In genomic region chr1:18693256-18694098, GRCh38 we compare ENCODE assay signal across 22 cellular contexts.
DNase-seq lines count a peak whose midpoint lies in the region; ATAC-seq, FAIRE-seq and TF ChIP-seq lines count a peak whose summit lies in the region.
"Had no signal": no experiment of that assay in that cellular context is flagged by ENCODE, and none has a peak within 500 bp of the region (broad histone marks: within the 10 kb centered on the region; RNA-seq: fewer than 3 reads in every experiment).

No MANE protein-coding gene starts in this region.

- H3K4me2 ChIP-seq in keratinocyte (ENCODE audit: control insufficient read depth, extremely low read depth, insufficient read depth, low read depth, low read length) = peak overlapping the region; percentile 29
- H3K4me2 ChIP-seq: A549, KMS-11 had no signal

- DNase-seq in NCI-H2227 (lab: John Stamatoyannopoulos, UW; ENCODE audit: unreplicated experiment) = peak; percentile 29
- no peak for DNase-seq in NCI-H2227 treated with DMSO at 0.1 percent for 48 hours (lab: John Stamatoyannopoulos, UW)
- DNase-seq in WTC11 (ENCODE audit: low spot score) = peak; percentile 89
- no peak for DNase-seq in keratinocyte (ENCODE audit: low read depth, low spot score)
- DNase-seq in GM10266 (ENCODE audit: extremely low spot score) = no peak
- DNase-seq in stimulated activated CD4-positive, alpha-beta T cell treated with anti-CD3 and anti-CD28 coated beads, Interleukin-4, amount 100 ng/mL, for 24 hours = no peak
- DNase-seq: activated CD4-positive, alpha-beta T cell treated with anti-CD3 and anti-CD28 coated beads, Interleukin-2, amount 10 ng/mL, durations not matched to agents 24 days and 14 days; activated naive CD4-positive, alpha-beta T cell treated with anti-CD3 and anti-CD28 coated beads for 36 hours; DMS53; NCI-H345; posterior cingulate gyrus; stimulated activated naive CD4-positive, alpha-beta T cell treated with Interleukin-2 at 50 U/mL for 16 hours; T-helper 9 cell had no signal

- CTCF ChIA-PET in WTC11 (lab: Charles Lee) = interaction anchor here (0.7 to 2.6 kb wide), 26 partner anchors 10 to 279 kb away, joined by 3 to 42 read pairs (median 4); no protein-coding TSS in a partner anchor

- ATAC-seq in WTC11 = peak; percentile 95
- ATAC-seq in HG02588 (IDR thresholded peaks at IDR 0.05; ENCODE audit: unreplicated experiment) = no peak
- ATAC-seq in HG03159 (IDR thresholded peaks at IDR 0.05; ENCODE audit: unreplicated experiment) = no peak
- ATAC-seq: A549, left lobe of liver had no signal

- peaks cover 21% of the 10 kb centered on the region for H3K27me3 ChIP-seq in keratinocyte (ENCODE audit: control insufficient read depth, extremely low read depth, insufficient read depth, low read length)

- no peaks in the 10 kb centered on the region for H3K9me3 ChIP-seq in keratinocyte (ENCODE audit: control insufficient read depth, low read depth, low read length)
- H3K9me3 ChIP-seq: A549 had no signal

- no peaks in the 10 kb centered on the region for H3K9me3 Mint-ChIP-seq in WTC11
- H3K9me3 Mint-ChIP-seq: activated CD4-positive, alpha-beta T cell treated with anti-CD3 and anti-CD28 coated beads, Interleukin-2, amount 10 ng/mL, durations not matched to agents 24 days and 14 days; activated naive CD4-positive, alpha-beta T cell treated with anti-CD3 and anti-CD28 coated beads for 36 hours; type B pancreatic cell had no signal

- peak overlapping the region; percentile 69 for H3K4me3 Mint-ChIP-seq in WTC11
- H3K4me3 Mint-ChIP-seq: activated CD4-positive, alpha-beta T cell treated with anti-CD3 and anti-CD28 coated beads, Interleukin-2, amount 10 ng/mL, durations not matched to agents 24 days and 14 days; activated naive CD4-positive, alpha-beta T cell treated with anti-CD3 and anti-CD28 coated beads for 36 hours; type B pancreatic cell had no signal

- H3K27me3 Mint-ChIP-seq in WTC11 (ENCODE audit: low read depth) = peaks cover 33% of the 10 kb centered on the region

- 0 out of 2 replicates have a peak overlapping the region, but pooled peaks have one; percentile 41 for H3K27ac Mint-ChIP-seq in WTC11
- H3K27ac Mint-ChIP-seq: activated CD4-positive, alpha-beta T cell treated with anti-CD3 and anti-CD28 coated beads, Interleukin-2, amount 10 ng/mL, durations not matched to agents 24 days and 14 days; activated naive CD4-positive, alpha-beta T cell treated with anti-CD3 and anti-CD28 coated beads for 36 hours; type B pancreatic cell had no signal

- no peak overlapping the region for H2AFZ ChIP-seq in keratinocyte (ENCODE audit: control insufficient read depth, low read length)

- no peaks in the 10 kb centered on the region for H3K79me2 ChIP-seq in keratinocyte (ENCODE audit: control insufficient read depth, insufficient read depth, low read length)

- no peak overlapping the region for H3K4me3 ChIP-seq in keratinocyte (ENCODE audit: control insufficient read depth in 2 of 3, extremely low read depth in 1 of 3, insufficient read depth in 2 of 3, low read depth in 1 of 3, low read length in 3 of 3)
- H3K4me3 ChIP-seq: A549 had no signal

- TF ChIP-seq CTCF in WTC11 (IDR thresholded peaks at IDR 0.05) (no peak), keratinocyte (optimal IDR thresholded peaks at IDR 0.05 in 1 of 3, IDR thresholded peaks at IDR 0.05 in 1 of 3, conservative IDR thresholded peaks at IDR 0.05 in 1 of 3; ENCODE audit: extremely low read depth in 1 of 3, insufficient read depth in 2 of 3, low read length in 3 of 3) (peak in 1 of 3 experiments; percentile 17), GM10266 (IDR thresholded peaks at IDR 0.05; ENCODE audit: control insufficient read depth, insufficient read depth, low read depth, missing control alignments) (no peak)

- dilution Hi-C loops in keratinocyte (cut with MboI; ENCODE audit: extremely low pct_ligation_motif_present, low sequenced_read_pairs) = no loop called here

- POLR2A ChIA-PET in WTC11 (lab: Charles Lee) = interaction anchor here (0.7 kb wide), 1 partner anchor 9 kb away, joined by 3 read pairs; no protein-coding TSS in a partner anchor

- peaks cover 6% of the 10 kb centered on the region for H3K4me1 ChIP-seq in keratinocyte (ENCODE audit: control insufficient read depth, extremely low read depth, insufficient read depth, low read length)
- H3K4me1 ChIP-seq: A549 had no signal

- H4K20me1 ChIP-seq in keratinocyte (ENCODE audit: control insufficient read depth, extremely low read depth, insufficient read depth, low read length) = no peaks in the 10 kb centered on the region

- peak; percentile 13 for FAIRE-seq in keratinocyte (lab: Jason Lieb, UNC)
- FAIRE-seq: A549, astrocyte had no signal

- H3K36me3 ChIP-seq in keratinocyte (ENCODE audit: control insufficient read depth in 2 of 2, extremely low read depth in 1 of 2, insufficient read depth in 2 of 2, low read length in 2 of 2) = no peaks in the 10 kb centered on the region

- no peaks in the 10 kb centered on the region for H3K9me1 ChIP-seq in keratinocyte (ENCODE audit: control insufficient read depth, extremely low read depth, insufficient read depth, low read length)

- H3K36me3 Mint-ChIP-seq in WTC11 = no peaks in the 10 kb centered on the region
- H3K36me3 Mint-ChIP-seq: type B pancreatic cell had no signal

- H3K27ac ChIP-seq in keratinocyte (ENCODE audit: control insufficient read depth, insufficient read depth, low read length) = no peak overlapping the region
- H3K27ac ChIP-seq: A549, C4-2B, HL-60, KMS-11 had no signal

- no peak overlapping the region for H3K9ac ChIP-seq in keratinocyte (ENCODE audit: control insufficient read depth, extremely low read depth, insufficient read depth, low read length)
- H3K9ac ChIP-seq: KMS-11 had no signal

- peaks cover 16% of the 10 kb centered on the region for H3K4me1 Mint-ChIP-seq in WTC11
- H3K4me1 Mint-ChIP-seq: activated CD4-positive, alpha-beta T cell treated with anti-CD3 and anti-CD28 coated beads, Interleukin-2, amount 10 ng/mL, durations not matched to agents 24 days and 14 days had no signal

TF ChIP-seq in WTC11, 78 proteins besides CTCF, POLR2A, EP300 and RAD21 (continues in another document):
- TF ChIP-seq IRF1 (CRISPR knock-in tag; IDR thresholded peaks at IDR 0.05) = no peak
- TF ChIP-seq MXD4 (CRISPR knock-in tag; IDR thresholded peaks at IDR 0.05; ENCODE audit: borderline replicate concordance) = no peak
- TF ChIP-seq ZNF219 (CRISPR knock-in tag; IDR thresholded peaks at IDR 0.05; ENCODE audit: borderline replicate concordance) = no peak
- TF ChIP-seq E2F4 (CRISPR knock-in tag; IDR thresholded peaks at IDR 0.05; ENCODE audit: borderline replicate concordance, low read depth) = no peak
- no peak for TF ChIP-seq E2F5 (CRISPR knock-in tag; IDR thresholded peaks at IDR 0.05)
- TF ChIP-seq GRHL2 (CRISPR knock-in tag; IDR thresholded peaks at IDR 0.05; ENCODE audit: insufficient replicate concordance, severe bottlenecking) = no peak
- no peak for TF ChIP-seq RORB (CRISPR knock-in tag; IDR thresholded peaks at IDR 0.05)
- no peak for TF ChIP-seq ZBTB21 (CRISPR knock-in tag; IDR thresholded peaks at IDR 0.05; ENCODE audit: borderline replicate concordance)
- no peak for TF ChIP-seq CDX4 (CRISPR knock-in tag; IDR thresholded peaks at IDR 0.05; ENCODE audit: borderline replicate concordance)

Comparison
In these comparisons a context has a peak if more than half of its experiments do, and no peak if none do; other contexts are left out.
1. DNase-seq: peak in NCI-H2227 (single experiment) and WTC11 (single experiment); none in NCI-H2227 treated with DMSO at 0.1 percent for 48 hours (single experiment), keratinocyte (single experiment), GM10266 (single experiment) and stimulated activated CD4-positive, alpha-beta T cell treated with anti-CD3 and anti-CD28 coated beads, Interleukin-4, amount 100 ng/mL, for 24 hours (single experiment).